Comparison of ENCODE assay signal across 14 cellular contexts in genomic region chr14:103526914-103527248, GRCh38. TPM values are rescaled to one million over a fixed set of nuclear protein-coding genes. Genes with fewer than 3 reads are reported as not detected.
DNase-seq lines count a peak whose midpoint lies in the region; ATAC-seq and TF ChIP-seq lines count a peak whose summit lies in the region.
"Had no signal": no experiment of that assay in that cellular context is flagged by ENCODE, and none has a peak within 500 bp of the region (broad histone marks: within the 10 kb centered on the region; RNA-seq: fewer than 3 reads in every experiment).

No MANE protein-coding gene starts in this region.

- peaks cover 18% of the 10 kb centered on the region for H3K27me3 ChIP-seq in ACC112 (ENCODE audit: insufficient read depth, low read length)
- no peaks in the 10 kb centered on the region for H3K27me3 ChIP-seq in colonic mucosa
- H3K27me3 ChIP-seq in osteoblast (ENCODE audit: insufficient read depth, low read length): peaks cover 26% of the 10 kb centered on the region
- H3K27me3 ChIP-seq in brain microvascular endothelial cell (replicated peaks): peaks cover 11% of the 10 kb centered on the region

- no peak overlapping the region for H3K27ac Mint-ChIP-seq in Calu3 (ENCODE audit: unreplicated experiment)

- CTCF ChIA-PET in Calu3 (lab: Charles Lee): no interaction called here

- peaks cover 48% of the 10 kb centered on the region for H3K36me3 Mint-ChIP-seq in Calu3 (ENCODE audit: insufficient read depth, unreplicated experiment)

- no peaks in the 10 kb centered on the region for H3K27me3 Mint-ChIP-seq in Calu3 (ENCODE audit: unreplicated experiment)

- DNase-seq in Calu3: no peak
- no peak for DNase-seq in colonic mucosa
- DNase-seq in osteoblast (ENCODE audit: insufficient read length, low spot score, missing footprints): no peak
- DNase-seq in globus pallidus (ENCODE audit: low spot score): no peak
- DNase-seq in brain microvascular endothelial cell: no peak
- DNase-seq in SHP77 (lab: John Stamatoyannopoulos, UW): no peak
- DNase-seq: H9, left lung, PC-3 had no signal

- H3K27ac ChIP-seq in ACC112 (ENCODE audit: low read depth, low read length): peak overlapping the region; percentile 73
- H3K27ac ChIP-seq in colonic mucosa: peak overlapping the region; percentile 74
- peak overlapping the region; percentile 60 for H3K27ac ChIP-seq in osteoblast (ENCODE audit: low read depth, low read length)
- no peak overlapping the region for H3K27ac ChIP-seq in brain microvascular endothelial cell
- H3K27ac ChIP-seq: foreskin keratinocyte, KMS-11 had no signal

- H3K4me3 Mint-ChIP-seq in Calu3 (ENCODE audit: low read depth, unreplicated experiment): peak overlapping the region; percentile 74

- H3K9me3 ChIP-seq in colonic mucosa (no peaks in the 10 kb centered on the region), osteoblast (ENCODE audit: low read depth, low read length) (no peaks in the 10 kb centered on the region)
- H3K9me3 ChIP-seq: left lung had no signal

- peak overlapping the region in 1 of 2 donors; percentile 69 for H3K9ac ChIP-seq in colonic mucosa (ENCODE audit: low read depth in 2 of 2, low read length in 2 of 2)
- H3K9ac ChIP-seq: KMS-11 had no signal

- H2AFZ ChIP-seq in ACC112 (ENCODE audit: low read length, unreplicated experiment) (no peak overlapping the region), osteoblast (ENCODE audit: low read length) (no peak overlapping the region)

- H3K4me2 ChIP-seq in osteoblast (ENCODE audit: insufficient read depth, low read length): peak overlapping the region; percentile 87
- H3K4me2 ChIP-seq: KMS-11 had no signal

- ATAC-seq in HG03039 (IDR thresholded peaks at IDR 0.05; ENCODE audit: unreplicated experiment): no peak
- ATAC-seq: left lung, PC-3 had no signal

- H3K4me1 ChIP-seq in ACC112 (ENCODE audit: control insufficient read depth, insufficient read depth, low read length, unreplicated experiment): peaks cover 38% of the 10 kb centered on the region
- H3K4me1 ChIP-seq in colonic mucosa: peaks cover 37% of the 10 kb centered on the region
- peaks cover 29% of the 10 kb centered on the region for H3K4me1 ChIP-seq in osteoblast (ENCODE audit: insufficient read depth, low read length)

- H3K36me3 ChIP-seq in ACC112 (ENCODE audit: insufficient read depth, low read length) (peaks cover 3% of the 10 kb centered on the region; the same call in 1 of the 2 replicates), colonic mucosa (no peaks in the 10 kb centered on the region), osteoblast (ENCODE audit: insufficient read depth, low read length) (peaks cover 4% of the 10 kb centered on the region), brain microvascular endothelial cell (replicated peaks) (no peaks in the 10 kb centered on the region)

- peaks cover 20% of the 10 kb centered on the region for H4K20me1 ChIP-seq in osteoblast (ENCODE audit: insufficient read depth, low read length)

- TF ChIP-seq CTCF in Calu3 (IDR thresholded peaks at IDR 0.05; ENCODE audit: unreplicated experiment) (no peak), colonic mucosa (IDR thresholded peaks at IDR 0.05) (no peak), osteoblast (IDR thresholded peaks at IDR 0.05; ENCODE audit: extremely low read depth, low read depth, low read length) (no peak), brain microvascular endothelial cell (IDR thresholded peaks at IDR 0.05; ENCODE audit: low read depth, low read length, missing control alignments) (no peak)

- intact Hi-C loops in Calu3 (cut with micrococcal nuclease; ENCODE audit: unreplicated experiment) (no loop called here), colonic mucosa (cut with DNase I) (no loop called here)

- H3K4me3 ChIP-seq in ACC112 (ENCODE audit: low read depth, low read length) (0 out of 2 replicates have a peak overlapping the region, but pooled peaks have one; percentile 34), colonic mucosa (no peak overlapping the region), osteoblast (ENCODE audit: insufficient read depth, low read length) (no peak overlapping the region), brain microvascular endothelial cell (ENCODE audit: low read depth, low read length) (no peak overlapping the region)
- H3K4me3 ChIP-seq: coronary artery, left lung had no signal

- BruUV-seq in Calu3 (replicated peaks; lab: Mats Ljungman, UMichigan): no TSS peak

- no peaks in the 10 kb centered on the region for H3K9me3 Mint-ChIP-seq in Calu3 (ENCODE audit: low read depth, unreplicated experiment)

- peaks cover 33% of the 10 kb centered on the region for H3K4me1 Mint-ChIP-seq in Calu3 (ENCODE audit: low read depth, unreplicated experiment)

- in situ Hi-C loops in brain microvascular endothelial cell (cut with HindIII; ENCODE audit: low pct_ligation_motif_present, low sequenced_read_pairs): no loop called here

- H3K79me2 ChIP-seq in ACC112 (ENCODE audit: control insufficient read depth, insufficient read depth, low read length, unreplicated experiment): peaks cover 27% of the 10 kb centered on the region
- peaks cover 32% of the 10 kb centered on the region for H3K79me2 ChIP-seq in osteoblast (ENCODE audit: insufficient read depth, low read length)

RNA-seq across cellular contexts. Expression of gene TRMT61A, which starts 2.1 kb away (rescaled TPM):
- total RNA-seq in Calu3 (2022): 25.9 and 28.0 TPM in 2 replicates
- 10 to 100 TPM in 1 of 2 donors, 1 to 10 TPM in 1; 10.0 to 17.8 TPM for total RNA-seq in colonic mucosa
- 9.0 and 10.6 TPM in 2 replicates for total RNA-seq in osteoblast

RNA-seq across cellular contexts. Expression of gene CKB, which starts 4.3 kb away (rescaled TPM):
- total RNA-seq in Calu3 (2022) (27.0 and 28.2 TPM in 2 replicates), colonic mucosa (1,000 to 10,000 TPM; 1,501 to 4,641 TPM), osteoblast (5.1 and 8.3 TPM in 2 replicates)

RNA-seq across cellular contexts. Expression of gene BAG5, which starts 35.6 kb away (rescaled TPM):
- total RNA-seq in Calu3 (2022): 36.5 and 38.4 TPM in 2 replicates
- 10 to 100 TPM; 26.8 to 29.7 TPM for total RNA-seq in colonic mucosa
- 28.6 and 30.8 TPM in 2 replicates for total RNA-seq in osteoblast

RNA-seq across cellular contexts. Expression of gene COA8, which starts 35.9 kb away (rescaled TPM):
- total RNA-seq in Calu3 (2022): 29.1 and 37.2 TPM in 2 replicates
- 10 to 100 TPM; 37.1 to 41.5 TPM for total RNA-seq in colonic mucosa
- total RNA-seq in osteoblast: 23.0 and 24.6 TPM in 2 replicates

Comparison
In these comparisons a context has a peak if more than half of its experiments do, and no peak if none do; other contexts are left out.
1. RNA of gene CKB, which starts 4.3 kb away (total RNA-seq): 1,501 to 4,641 TPM in colonic mucosa; 27.0 to 28.2 TPM in Calu3 and 5.1 to 8.3 TPM in osteoblast; every median in the first group is over 10 times any median in the second.